In genomic region chr1:53550201-53550741, GRCh38 we compare ENCODE assay signal across 13 cellular contexts.
DNase-seq lines count a peak whose midpoint lies in the region; ATAC-seq and TF ChIP-seq lines count a peak whose summit lies in the region.
"Had no signal": no experiment of that assay in that cellular context is flagged by ENCODE, and none has a peak within 500 bp of the region (broad histone marks: within the 10 kb centered on the region; RNA-seq: fewer than 3 reads in every experiment).

No MANE protein-coding gene starts in this region.

- no peaks in the 10 kb centered on the region for H3K9me3 ChIP-seq in RWPE2 (ENCODE audit: severe bottlenecking)
- H3K9me3 ChIP-seq: heart left ventricle had no signal

- DNase-seq in HS-5 (ENCODE audit: low read depth) (peak; percentile 14), RWPE2 (ENCODE audit: low spot score) (peak; percentile 13), foreskin fibroblast (peak; percentile 42 to 56), skeletal muscle cell (ENCODE audit: low read depth) (peak; percentile 42), NCI-H69 (lab: John Stamatoyannopoulos, UW) (no peak), kidney glomerular epithelial cell (lab: John Stamatoyannopoulos, UW) (no peak)
- DNase-seq: activated CD4-positive, alpha-beta T cell treated with anti-CD3 and anti-CD28 coated beads, Interleukin-2, amount 10 ng/mL, durations not matched to agents 7 days and 5 days; COR-L47; NCI-H1436 treated with DMSO at 0.1 percent for 48 hours; NCI-H82 had no signal

- H3K4me3 ChIP-seq in RWPE2 (ENCODE audit: severe bottlenecking) (no peak overlapping the region), foreskin fibroblast (ENCODE audit: low read depth in 1 of 2, low read length in 2 of 2) (no peak overlapping the region), skeletal muscle cell (ENCODE audit: low read depth, low read length) (no peak overlapping the region)
- H3K4me3 ChIP-seq: heart left ventricle had no signal

- no peaks in the 10 kb centered on the region for H3K36me3 ChIP-seq in RWPE2 (ENCODE audit: low read depth)
- H3K36me3 ChIP-seq: heart left ventricle had no signal

- no peaks in the 10 kb centered on the region for H3K27me3 ChIP-seq in RWPE2 (ENCODE audit: insufficient read depth, poor library complexity, severe bottlenecking)

- H3K27ac ChIP-seq in RWPE2 (ENCODE audit: poor library complexity, severe bottlenecking) = no peak overlapping the region
- H3K27ac ChIP-seq: heart left ventricle had no signal

- no peaks in the 10 kb centered on the region for H3K4me1 ChIP-seq in RWPE2 (ENCODE audit: insufficient read depth, poor library complexity, severe bottlenecking)

- TF ChIP-seq CTCF in RWPE2 (IDR thresholded peaks at IDR 0.05; ENCODE audit: poor library complexity, severe bottlenecking) (no peak), foreskin fibroblast (IDR thresholded peaks at IDR 0.05; ENCODE audit: low read depth, low read length) (no peak)

- ATAC-seq in RWPE2 (ENCODE audit: low read depth) = no peak
- ATAC-seq in HG03520 (IDR thresholded peaks at IDR 0.05; ENCODE audit: unreplicated experiment) = no peak
- ATAC-seq in HG02678 (IDR thresholded peaks at IDR 0.05; ENCODE audit: unreplicated experiment) = no peak

Comparison
In these comparisons a context has a peak if more than half of its experiments do, and no peak if none do; other contexts are left out.
1. DNase-seq: peak in HS-5 (single experiment), RWPE2 (single experiment), foreskin fibroblast (2 of 2) and skeletal muscle cell (single experiment); none in NCI-H69 (single experiment) and kidney glomerular epithelial cell (single experiment).